Comparison of ENCODE assay signal across 16 cellular contexts in genomic region chr11:130476922-130477491, GRCh38. TPM values are rescaled to one million over a fixed set of nuclear protein-coding genes. Genes with fewer than 3 reads are reported as not detected.
DNase-seq lines count a peak whose midpoint lies in the region; ATAC-seq and TF ChIP-seq lines count a peak whose summit lies in the region.
"Had no signal": no experiment of that assay in that cellular context is flagged by ENCODE, and none has a peak within 500 bp of the region (broad histone marks: within the 10 kb centered on the region; RNA-seq: fewer than 3 reads in every experiment).

No MANE protein-coding gene starts in this region.

- TF ChIP-seq CTCF in GM23338 (conservative IDR thresholded peaks at IDR 0.05; ENCODE audit: low read depth in 2 of 2), result no peak
- no peak for TF ChIP-seq CTCF in colonic mucosa (IDR thresholded peaks at IDR 0.05)
- TF ChIP-seq CTCF in lower leg skin (IDR thresholded peaks at IDR 0.05), result no peak
- TF ChIP-seq CTCF in stomach (IDR thresholded peaks at IDR 0.05), result no peak

- intact Hi-C loops in colonic mucosa (cut with DNase I) (no loop called here), lower leg skin (cut with DNase I; ENCODE audit: low total_unique reads) (no loop called here), stomach (cut with DNase I; ENCODE audit: low total_unique reads) (no loop called here)

- peaks cover 1% of the 10 kb centered on the region for H3K27me3 Mint-ChIP-seq in GM23338 (ENCODE audit: insufficient read depth, low read depth, poor library complexity)

- H3K27me3 ChIP-seq in GM23338 (ENCODE audit: insufficient read depth) (no peaks in the 10 kb centered on the region), colonic mucosa (no peaks in the 10 kb centered on the region), stomach (no peaks in the 10 kb centered on the region)

- H4K20me1 ChIP-seq in GM23338 (replicated peaks; ENCODE audit: insufficient read depth), result no peaks in the 10 kb centered on the region

- no peak for TF ChIP-seq EP300 in stomach (IDR thresholded peaks at IDR 0.05)

- H3K9me3 ChIP-seq in colonic mucosa, result no peaks in the 10 kb centered on the region
- H3K9me3 ChIP-seq in stomach, result no peaks in the 10 kb centered on the region

- no peak overlapping the region for H3K9ac ChIP-seq in colonic mucosa (ENCODE audit: low read depth in 2 of 2, low read length in 2 of 2)
- H3K9ac ChIP-seq: KMS-11 had no signal

- H3F3A ChIP-seq in GM23338 (replicated peaks; ENCODE audit: low read depth), result no peaks in the 10 kb centered on the region

- no peaks in the 10 kb centered on the region for H3K9me2 ChIP-seq in GM23338 (ENCODE audit: insufficient read depth)

- 79 to 90% methylated on average over 16 of the region's 16 CpGs for WGBS in lower leg skin, 2 donors
- WGBS in stomach, 5 donors, result 87 to 92% (median 90%) methylated on average over 16 of the region's 16 CpGs

- no peak overlapping the region for H3K4me2 ChIP-seq in GM23338
- H3K4me2 ChIP-seq: KMS-11 had no signal

- 0 out of 2 replicates have a peak overlapping the region, but pooled peaks have one; percentile 45 for H3K27ac ChIP-seq in GM23338 (ENCODE audit: low read depth)
- no peak overlapping the region for H3K27ac ChIP-seq in colonic mucosa
- peak overlapping the region in 4 of 5 donors; percentile 67 to 81 (median 73) for H3K27ac ChIP-seq in stomach
- H3K27ac ChIP-seq: C4-2B, KMS-11 had no signal

- DNase-seq in GM23338 (ENCODE audit: low spot score) (no peak), colonic mucosa (peak; percentile 17), lower leg skin (ENCODE audit: low spot score in 2 of 2) (peak; percentile 11 to 78), stomach (no peak), DMS 273 treated with DMSO at 0.1 percent for 48 hours (lab: John Stamatoyannopoulos, UW) (no peak)
- DNase-seq: activated gamma-delta T cell treated with Interleukin-2 at 50 U/mL for 16 hours; NCI-H146; NCI-H69; SHP77; stimulated activated CD4-positive, alpha-beta T cell treated with anti-CD3 and anti-CD28 coated beads, Interleukin-1b, Interleukin-23, amount 100 ng/mL, for 48 hours had no signal

- TF ChIP-seq POLR2A in lower leg skin (IDR thresholded peaks at IDR 0.05) (no peak), stomach (IDR thresholded peaks at IDR 0.05) (no peak)

- H3K4me3 Mint-ChIP-seq in GM23338, result no peak overlapping the region
- H3K4me3 Mint-ChIP-seq: memory B cell had no signal

- no peaks in the 10 kb centered on the region for H3K36me3 Mint-ChIP-seq in GM23338 (ENCODE audit: low read depth)
- H3K36me3 Mint-ChIP-seq: memory B cell had no signal

- peaks cover 2% of the 10 kb centered on the region; the same call in 2 of the 3 replicates for H3K4me1 Mint-ChIP-seq in GM23338
- H3K4me1 Mint-ChIP-seq: memory B cell had no signal

- no peaks in the 10 kb centered on the region for H3K79me2 ChIP-seq in GM23338 (replicated peaks; ENCODE audit: insufficient read depth)

- H3K36me3 ChIP-seq in GM23338 (ENCODE audit: insufficient read depth) (no peaks in the 10 kb centered on the region), colonic mucosa (no peaks in the 10 kb centered on the region), stomach (peaks cover 0 to 40% (median 37%) of the 10 kb centered on the region in 4 donors)

- no peak overlapping the region for H2AFZ ChIP-seq in GM23338

- H3K9me3 Mint-ChIP-seq in GM23338, result no peaks in the 10 kb centered on the region
- H3K9me3 Mint-ChIP-seq: memory B cell had no signal

- H3K4me3 ChIP-seq in GM23338 (no peak overlapping the region), colonic mucosa (no peak overlapping the region), lower leg skin (ENCODE audit: low read depth, poor library complexity, severe bottlenecking) (no peak overlapping the region), stomach (no peak overlapping the region)

- H3K4me1 ChIP-seq in GM23338 (ENCODE audit: insufficient read depth), result no peaks in the 10 kb centered on the region; the same call in 1 of the 2 replicates
- no peaks in the 10 kb centered on the region for H3K4me1 ChIP-seq in colonic mucosa
- peaks cover 18 to 38% (median 26%) of the 10 kb centered on the region in 4 donors for H3K4me1 ChIP-seq in stomach

- ATAC-seq in GM23338 (peak; percentile 22; the same call in 1 of the 3 replicates), HG03378 (IDR thresholded peaks at IDR 0.05; ENCODE audit: unreplicated experiment) (no peak), GM18873 (IDR thresholded peaks at IDR 0.05; ENCODE audit: low FRiP score, unreplicated experiment) (no peak), GM18868 (IDR thresholded peaks at IDR 0.05; ENCODE audit: unreplicated experiment) (no peak)

- H3K27ac Mint-ChIP-seq in GM23338, result no peak overlapping the region
- H3K27ac Mint-ChIP-seq: memory B cell had no signal

TF ChIP-seq in GM23338, 12 proteins besides CTCF, POLR2A, EP300 and RAD21:
- TF ChIP-seq ZNF114 (CRISPR knock-in tag; IDR thresholded peaks at IDR 0.05) (no peak), STAT1 (IDR thresholded peaks at IDR 0.05; ENCODE audit: unreplicated experiment) (no peak), POLR2AphosphoS5 (IDR thresholded peaks at IDR 0.05; ENCODE audit: low read depth) (no peak), EZH2 (IDR thresholded peaks at IDR 0.05; ENCODE audit: low read depth, unreplicated experiment) (no peak), CREB1 (CRISPR knock-in tag; IDR thresholded peaks at IDR 0.05; ENCODE audit: low read depth) (no peak), ZNF331 (CRISPR knock-in tag; IDR thresholded peaks at IDR 0.05; ENCODE audit: low read depth) (no peak)
TF ChIP-seq in GM23338: peak in this region for 0.

RNA-seq across cellular contexts. Expression of gene ADAMTS15, which starts 28.6 kb away (rescaled TPM):
- total RNA-seq in GM23338 (2014; rRNA removed; shearing (Covaris generic)), result 5.6 and 7.7 TPM in 2 replicates
- polyA plus RNA-seq in GM23338 (2016; fragmentation: Nextera tagmentation; extraction: Ambion mirVana) (0.38 and 0.42 TPM in 2 replicates), stomach (1 to 10 TPM; 2.0 to 4.3 (median 2.5) TPM)
- total RNA-seq in colonic mucosa (1 to 10 TPM; 4.0 to 9.9 TPM), lower leg skin (10 to 100 TPM in 1 of 4 donors, 1 to 10 TPM in 3; 2.5 to 11.1 (median 5.1) TPM), stomach (10 to 100 TPM in 2 of 5 donors, 1 to 10 TPM in 3; 1.4 to 23.5 (median 2.2) TPM)

RNA-seq across cellular contexts. Expression of gene ADAMTS8, which starts 48.6 kb away (rescaled TPM):
- 15.3 and 16.2 TPM in 2 replicates for total RNA-seq in GM23338 (2014; rRNA removed; shearing (Covaris generic))
- 7.5 and 7.7 TPM in 2 replicates for polyA plus RNA-seq in GM23338 (2016; fragmentation: Nextera tagmentation; extraction: Ambion mirVana)
- 10 to 100 TPM in 1 of 2 donors, under 1 TPM in 1; 0.42 to 12.2 TPM for total RNA-seq in colonic mucosa
- 1 to 10 TPM in 1 of 4 donors, under 1 TPM in 2, not detected in 1; 0.15 to 1.4 (median 0.81) TPM for total RNA-seq in lower leg skin
- total RNA-seq in stomach, result 10 to 100 TPM in 2 of 5 donors, 1 to 10 TPM in 2, under 1 TPM in 1; 0.58 to 24.1 (median 4.6) TPM
- 10 to 100 TPM in 1 of 3 donors, 1 to 10 TPM in 2; 3.5 to 11.9 (median 4.9) TPM for polyA plus RNA-seq in stomach

Comparison
In these comparisons a context has a peak if more than half of its experiments do, and no peak if none do; other contexts are left out.
1. DNase-seq: peak in colonic mucosa (single experiment) and lower leg skin (2 of 2); none in GM23338 (single experiment), stomach (single experiment) and DMS 273 treated with DMSO at 0.1 percent for 48 hours (single experiment).